Comparison of ENCODE assay signal across 9 cellular contexts in genomic region chr3:31968927-31969418, GRCh38. TPM values are rescaled to one million over a fixed set of nuclear protein-coding genes. Genes with fewer than 3 reads are reported as not detected.
DNase-seq lines count a peak whose midpoint lies in the region; ATAC-seq, FAIRE-seq and TF ChIP-seq lines count a peak whose summit lies in the region.
"Had no signal": no experiment of that assay in that cellular context is flagged by ENCODE, and none has a peak within 500 bp of the region (broad histone marks: within the 10 kb centered on the region; RNA-seq: fewer than 3 reads in every experiment).

No MANE protein-coding gene starts in this region.

- H3K27ac Mint-ChIP-seq in T-helper 17 cell: no peak overlapping the region

- peak; percentile 92 to 93 for ATAC-seq in A549
- peak; percentile 50 for ATAC-seq in mucosa of descending colon
- no peak for ATAC-seq in T-helper 17 cell

- no peaks in the 10 kb centered on the region for H3K36me3 ChIP-seq in ectodermal cell (ENCODE audit: control insufficient read depth, insufficient read depth, low read length)
- H3K36me3 ChIP-seq in mucosa of descending colon (ENCODE audit: low read depth): no peaks in the 10 kb centered on the region

- TF ChIP-seq CTCF in A549 (IDR thresholded peaks at IDR 0.05) (no peak), mucosa of descending colon (IDR thresholded peaks at IDR 0.05) (no peak), GM13977 (IDR thresholded peaks at IDR 0.05; ENCODE audit: extremely low read depth, insufficient read depth, missing control alignments) (no peak)

- TF ChIP-seq RAD21 in A549 (conservative IDR thresholded peaks at IDR 0.05 in 1 of 2, IDR thresholded peaks at IDR 0.05 in 1 of 2) (0 out of 5 replicates have a peak, but pooled peaks have one; percentile 5 to 23), Ishikawa (IDR thresholded peaks at IDR 0.05; ENCODE audit: low read depth) (peak; percentile 44)

- H3K27me3 Mint-ChIP-seq in T-helper 17 cell: peaks cover 39% of the 10 kb centered on the region

- FAIRE-seq in A549 (lab: Jason Lieb, UNC): peak; percentile 18

- intact Hi-C loops in mucosa of descending colon (cut with DNase I, micrococcal nuclease): no loop called here

- no peaks in the 10 kb centered on the region for H3K36me3 Mint-ChIP-seq in T-helper 17 cell (ENCODE audit: low read depth)
- H3K36me3 Mint-ChIP-seq: brain had no signal

- H3K9me3 ChIP-seq in A549 (no peaks in the 10 kb centered on the region), ectodermal cell (ENCODE audit: control insufficient read depth, low read length) (no peaks in the 10 kb centered on the region), mucosa of descending colon (no peaks in the 10 kb centered on the region), T-helper 17 cell (ENCODE audit: control insufficient read depth, low read length, poor library complexity, severe bottlenecking) (no peaks in the 10 kb centered on the region)

- H3K4me2 ChIP-seq in A549: peak overlapping the region; percentile 88

- DNase-seq in A549 (ENCODE audit: low read depth in 1 of 2, low spot score in 1 of 2) (peak; percentile 74 to 90), mucosa of descending colon (no peak), CD1c-positive myeloid dendritic cell (ENCODE audit: extremely low spot score) (no peak), germinal center (ENCODE audit: low spot score) (no peak), T-helper 17 cell (no peak), GM13977 (ENCODE audit: low spot score) (no peak)

- H3K4me1 ChIP-seq in A549 (peaks cover 46% of the 10 kb centered on the region), ectodermal cell (ENCODE audit: control insufficient read depth, insufficient read depth, low read length) (peaks cover 16% of the 10 kb centered on the region), mucosa of descending colon (ENCODE audit: low read depth) (no peaks in the 10 kb centered on the region)

- in situ Hi-C loops in GM13977 (cut with MboI; ENCODE audit: low pct_unique_long_range_greater_than_20kb, low sequenced_read_pairs, unreplicated experiment): no loop called here

- H3K4me3 ChIP-seq in A549 (peak overlapping the region; percentile 21; the same call in 1 of the 3 replicates), ectodermal cell (ENCODE audit: insufficient read depth, low read depth, low read length) (no peak overlapping the region), mucosa of descending colon (no peak overlapping the region)

- TF ChIP-seq EP300 in A549 (IDR thresholded peaks at IDR 0.05) (peak; percentile 25 to 55; a peak in 1 of 5 replicates), Ishikawa (IDR thresholded peaks at IDR 0.05; ENCODE audit: borderline replicate concordance) (peak; percentile 99)

- H3K27ac ChIP-seq in A549 (peak overlapping the region; percentile 77 to 87), ectodermal cell (ENCODE audit: insufficient read depth, low read depth, low read length, poor library complexity, severe bottlenecking) (peak overlapping the region; percentile 2)

- no peak overlapping the region for H3K4me3 Mint-ChIP-seq in T-helper 17 cell

- WGBS in A549 (ENCODE audit: missing lambda C conversion rate): 7% methylated on average over 6 of the region's 6 CpGs
- WGBS in ectodermal cell, 2 experiments: 70 to 84% methylated on average over 6 of the region's 6 CpGs

- CTCF ChIA-PET in A549 (lab: Yijun Ruan, JAX): interaction anchor here (0.9 kb wide), 1 partner anchor 185 kb away, joined by 4 read pairs; no protein-coding TSS in a partner anchor

- POLR2A ChIA-PET in A549 (lab: Yijun Ruan, JAX): interaction anchor here (0.7 to 1.6 kb wide), 2 partner anchors 13 to 61 kb away, joined by 4 to 6 read pairs; partner anchors contain the start of genes OSBPL10 and ZNF860

- TF ChIP-seq POLR2A in A549 (IDR thresholded peaks at IDR 0.05; ENCODE audit: low read length): no peak

- H3K27me3 ChIP-seq in ectodermal cell (ENCODE audit: control insufficient read depth, insufficient read depth, low read length, poor library complexity, severe bottlenecking): no peaks in the 10 kb centered on the region

- peaks cover 6% of the 10 kb centered on the region for H3K4me1 Mint-ChIP-seq in T-helper 17 cell

TF ChIP-seq in A549, 52 proteins besides CTCF, POLR2A, EP300 and RAD21 (continues in another document):
- no peak for TF ChIP-seq MYC (IDR thresholded peaks at IDR 0.05; ENCODE audit: borderline replicate concordance, low read length)
- TF ChIP-seq BCL3 (IDR thresholded peaks at IDR 0.05): no peak; the same call in 2 of the 3 replicates
- no peak for TF ChIP-seq ELK1 (IDR thresholded peaks at IDR 0.05; ENCODE audit: low read depth, low read length)
- TF ChIP-seq EHMT2 (IDR thresholded peaks at IDR 0.05; ENCODE audit: low read depth): no peak

TF ChIP-seq in Ishikawa, 13 proteins besides CTCF, POLR2A, EP300 and RAD21:
- TF ChIP-seq CEBPB (IDR thresholded peaks at IDR 0.05): peak; percentile 80
- peak; percentile 55; the same call in 1 of the 2 replicates for TF ChIP-seq YY1 (IDR thresholded peaks at IDR 0.05; ENCODE audit: low read depth)
- TF ChIP-seq CREB1 (IDR thresholded peaks at IDR 0.05; ENCODE audit: low read depth): 0 out of 2 replicates have a peak, but pooled peaks have one; percentile 42
- TF ChIP-seq FOXM1 (IDR thresholded peaks at IDR 0.05; ENCODE audit: borderline replicate concordance, low read depth): peak; percentile 95
- no peak for TF ChIP-seq TAF1 (IDR thresholded peaks at IDR 0.05; ENCODE audit: low read depth)
- TF ChIP-seq REST (IDR thresholded peaks at IDR 0.05; ENCODE audit: low read depth): no peak
- TF ChIP-seq TEAD4 (IDR thresholded peaks at IDR 0.05): peak; percentile 99
- peak; percentile 99 for TF ChIP-seq TCF12 (IDR thresholded peaks at IDR 0.05; ENCODE audit: low read depth)
- peak; percentile 99 for TF ChIP-seq NFIC (IDR thresholded peaks at IDR 0.05)
- peak; percentile 68; the same call in 1 of the 2 replicates for TF ChIP-seq ZBTB7A (IDR thresholded peaks at IDR 0.05; ENCODE audit: low read depth)
- peak; percentile 78 for TF ChIP-seq MAX (IDR thresholded peaks at IDR 0.05)
- no peak for TF ChIP-seq EGR1 (IDR thresholded peaks at IDR 0.05)
- peak; percentile 46 for TF ChIP-seq USF1 (IDR thresholded peaks at IDR 0.05)

RNA-seq across cellular contexts. Expression of gene OSBPL10, which starts 12.1 kb away (rescaled TPM):
- polyA plus RNA-seq in A549 (2011; rRNA removed) (17.0 and 20.2 TPM in 2 replicates), A549 (2017; fragmentation: RNase III; extraction: RNeasy Plus Mini Kit Qiagen cat#74134 plus additional on column Dnase treatment) (8.8 to 9.7 TPM (median 9.2 TPM) in 3 replicates)
- polyA plus RNA-seq in A549 (2012; cell fraction: cytosol; rRNA removed): 7.7 and 10.9 TPM in 2 replicates
- 9.6 and 17.4 TPM in 2 replicates for polyA plus RNA-seq in A549 (2012; cell fraction: nucleus; rRNA removed)
- polyA minus RNA-seq in A549 (2011; rRNA and poly(A)+ RNA removed): 44.9 and 45.5 TPM in 2 replicates
- 4.7 TPM for polyA plus RNA-seq in ectodermal cell (2013, experiment 1 of 4)
- 4.8 TPM for polyA plus RNA-seq in ectodermal cell (2013, experiment 2 of 4)
- 3.5 TPM for polyA plus RNA-seq in ectodermal cell (2013, experiment 3 of 4)
- 4.6 TPM for polyA plus RNA-seq in ectodermal cell (2013, experiment 4 of 4)
- total RNA-seq in mucosa of descending colon (10 to 100 TPM; 15.7 to 23.9 (median 16.6) TPM), T-helper 17 cell (1 to 10 TPM in 1 of 2 donors, not detected in 1; 8.5 TPM)

RNA-seq across cellular contexts. Expression of gene ZNF860, which starts 12.6 kb away (rescaled TPM):
- polyA plus RNA-seq in A549 (2011; rRNA removed): 2.4 and 3.0 TPM in 2 replicates
- polyA plus RNA-seq in A549 (2012; cell fraction: cytosol; rRNA removed): 0.41 and 0.65 TPM in 2 replicates
- 0.21 and 0.22 TPM in 2 replicates for polyA plus RNA-seq in A549 (2012; cell fraction: nucleus; rRNA removed)
- 1.3 to 1.6 TPM (median 1.6 TPM) in 3 replicates for polyA plus RNA-seq in A549 (2017; fragmentation: RNase III; extraction: RNeasy Plus Mini Kit Qiagen cat#74134 plus additional on column Dnase treatment)
- polyA minus RNA-seq in A549 (2011; rRNA and poly(A)+ RNA removed): 3.3 and 4.1 TPM in 2 replicates
- 0.17 TPM for polyA plus RNA-seq in ectodermal cell (2013, experiment 1 of 4)
- 0.18 TPM for polyA plus RNA-seq in ectodermal cell (2013, experiment 2 of 4)
- polyA plus RNA-seq in ectodermal cell (2013, experiment 3 of 4): 0.11 TPM
- polyA plus RNA-seq in ectodermal cell (2013, experiment 4 of 4): 0.12 TPM
- 1 to 10 TPM in 1 of 3 donors, under 1 TPM in 2; 0.63 to 1.0 (median 0.70) TPM for total RNA-seq in mucosa of descending colon
- under 1 TPM in 1 of 2 donors, not detected in 1; 0.25 TPM for total RNA-seq in T-helper 17 cell

Comparison
In these comparisons a context has a peak if more than half of its experiments do, and no peak if none do; other contexts are left out.
1. DNase-seq: peak in A549 (2 of 2); none in mucosa of descending colon (0 of 3), CD1c-positive myeloid dendritic cell (single experiment), germinal center (single experiment), T-helper 17 cell (0 of 3) and GM13977 (single experiment).